Comparison of ENCODE assay signal across 16 cellular contexts in the genomic region with DNA sequence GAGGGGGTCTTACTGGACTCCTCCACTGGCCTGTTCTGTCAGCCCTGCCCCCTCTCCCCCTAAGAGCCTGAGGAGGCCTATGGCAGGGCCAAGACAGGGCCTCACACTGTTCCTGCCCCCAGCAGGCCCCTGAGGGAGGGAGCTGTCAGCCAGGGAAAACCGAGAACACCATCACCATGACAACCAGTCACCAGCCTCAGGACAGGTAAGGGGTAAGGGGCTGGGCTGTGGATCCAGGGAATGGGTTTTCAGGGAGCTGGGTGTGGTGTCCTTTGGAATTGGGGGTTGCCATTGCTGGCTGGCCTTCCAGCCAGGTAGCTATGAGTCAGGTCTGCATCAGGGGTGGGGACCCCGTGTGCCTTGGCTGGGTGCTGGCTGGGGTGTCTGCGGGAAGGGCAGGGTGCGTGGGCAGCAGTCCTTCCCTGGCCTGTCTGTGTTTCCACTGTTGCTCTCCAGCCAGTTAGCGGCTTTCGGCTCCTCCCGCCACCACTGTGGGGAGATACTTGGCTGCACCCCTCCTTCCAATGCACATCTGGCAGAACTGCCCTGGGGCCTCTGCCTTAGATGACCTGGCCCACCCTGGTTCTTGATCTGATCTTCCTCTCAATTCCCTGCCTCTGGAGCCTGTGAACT. TPM values are rescaled to one million over a fixed set of nuclear protein-coding genes. Genes with fewer than 3 reads are reported as not detected.
DNase-seq lines count a peak whose midpoint lies in the region; ATAC-seq and TF ChIP-seq lines count a peak whose summit lies in the region.
"Had no signal": no experiment of that assay in that cellular context is flagged by ENCODE, and none has a peak within 500 bp of the region (broad histone marks: within the 10 kb centered on the region; RNA-seq: fewer than 3 reads in every experiment).

No MANE protein-coding gene starts in this region.

- peak overlapping the region; percentile 30 for H3K27ac Mint-ChIP-seq in activated naive CD8-positive, alpha-beta T cell treated with anti-CD3 and anti-CD28 coated beads, Interleukin-2, amount 10 ng/mL, durations not matched to agents 7 days and 5 days
- H3K27ac Mint-ChIP-seq in activated naive CD8-positive, alpha-beta T cell treated with anti-CD3 and anti-CD28 coated beads for 36 hours: no peak overlapping the region
- H3K27ac Mint-ChIP-seq: activated T-helper 1 cell treated with anti-CD3 and anti-CD28 coated beads, Interleukin-12 subunit alpha, Interleukin-12 subunit beta, Interleukin-2, Interleukin-4 antibody, amounts not matched to agents 30 ng/mL and 10 ng/mL and 1 ng/mL, durations not matched to agents 14 hours and 24 hours and 36 hours; memory B cell had no signal

- H3K4me2 ChIP-seq in neuronal stem cell (ENCODE audit: insufficient read depth, low read length, poor library complexity, severe bottlenecking): peak overlapping the region; percentile 12
- H3K4me2 ChIP-seq: smooth muscle cell had no signal

- DNase-seq in activated naive CD8-positive, alpha-beta T cell treated with anti-CD3 and anti-CD28 coated beads, Interleukin-2, amount 10 ng/mL, durations not matched to agents 7 days and 5 days: no peak
- no peak for DNase-seq in activated naive CD8-positive, alpha-beta T cell treated with anti-CD3 and anti-CD28 coated beads for 36 hours
- DNase-seq in Right ventricle myocardium superior (peak; percentile 54), neuronal stem cell (ENCODE audit: low spot score) (no peak), vagina (ENCODE audit: extremely low spot score in 2 of 2) (no peak), body of pancreas (no peak), RPMI8226 (no peak)
- DNase-seq: ACHN, DMS79, foreskin melanocyte, SHP77 treated with DMSO at 0.1 percent for 48 hours had no signal

- H3K9me3 ChIP-seq in neuronal stem cell (replicated peaks in 1 of 2; ENCODE audit: control insufficient read depth in 2 of 2, insufficient read depth in 1 of 2, low read depth in 1 of 2, low read length in 2 of 2) (no peaks in the 10 kb centered on the region), vagina (no peaks in the 10 kb centered on the region), body of pancreas (no peaks in the 10 kb centered on the region)

- TF ChIP-seq POLR2A in vagina (IDR thresholded peaks at IDR 0.05): no peak
- TF ChIP-seq POLR2A in body of pancreas (IDR thresholded peaks at IDR 0.05): no peak

- H3K4me3 ChIP-seq in neuronal stem cell (ENCODE audit: low read length in 2 of 2) (peak overlapping the region in 1 of 2 donors; percentile 20), vagina (peak overlapping the region in 1 of 2 donors; percentile 32), body of pancreas (no peak overlapping the region)
- H3K4me3 ChIP-seq: smooth muscle cell had no signal

- H3K27ac ChIP-seq in neuronal stem cell (replicated peaks; ENCODE audit: low read length): no peak overlapping the region
- H3K27ac ChIP-seq in vagina: peak overlapping the region; percentile 59
- peak overlapping the region in 1 of 4 donors; percentile 38 for H3K27ac ChIP-seq in body of pancreas
- H3K27ac ChIP-seq: KMS-11 had no signal

- no peak overlapping the region for H4K8ac ChIP-seq in neuronal stem cell (ENCODE audit: low read depth, low read length)

- peaks cover 29% of the 10 kb centered on the region for H3K4me1 Mint-ChIP-seq in activated naive CD8-positive, alpha-beta T cell treated with anti-CD3 and anti-CD28 coated beads, Interleukin-2, amount 10 ng/mL, durations not matched to agents 7 days and 5 days
- H3K4me1 Mint-ChIP-seq in activated naive CD8-positive, alpha-beta T cell treated with anti-CD3 and anti-CD28 coated beads for 36 hours: peaks cover 32% of the 10 kb centered on the region

- H3K4me3 Mint-ChIP-seq in activated naive CD8-positive, alpha-beta T cell treated with anti-CD3 and anti-CD28 coated beads, Interleukin-2, amount 10 ng/mL, durations not matched to agents 7 days and 5 days: no peak overlapping the region
- H3K4me3 Mint-ChIP-seq in activated naive CD8-positive, alpha-beta T cell treated with anti-CD3 and anti-CD28 coated beads for 36 hours: no peak overlapping the region
- H3K4me3 Mint-ChIP-seq: activated T-helper 1 cell treated with anti-CD3 and anti-CD28 coated beads, Interleukin-12 subunit alpha, Interleukin-12 subunit beta, Interleukin-2, Interleukin-4 antibody, amounts not matched to agents 30 ng/mL and 10 ng/mL and 1 ng/mL, durations not matched to agents 14 hours and 24 hours and 36 hours; memory B cell had no signal

- intact Hi-C loops in Right ventricle myocardium superior (cut with DNase I): no loop called here
- intact Hi-C loops in vagina (cut with DNase I): no loop called here
- intact Hi-C loops in body of pancreas (cut with DNase I): no loop called here

- H2AFZ ChIP-seq in neuronal stem cell (ENCODE audit: low read length): no peak overlapping the region

- no peak overlapping the region for H2BK5ac ChIP-seq in neuronal stem cell (ENCODE audit: low read length)

- peak overlapping the region; percentile 85 for H3K18ac ChIP-seq in neuronal stem cell (ENCODE audit: low read length)

- H3K27me3 Mint-ChIP-seq in activated naive CD8-positive, alpha-beta T cell treated with anti-CD3 and anti-CD28 coated beads, Interleukin-2, amount 10 ng/mL, durations not matched to agents 7 days and 5 days: no peaks in the 10 kb centered on the region
- H3K27me3 Mint-ChIP-seq in activated naive CD8-positive, alpha-beta T cell treated with anti-CD3 and anti-CD28 coated beads for 36 hours: peaks cover 7% of the 10 kb centered on the region
- H3K27me3 Mint-ChIP-seq: memory B cell had no signal

- H4K91ac ChIP-seq in neuronal stem cell (ENCODE audit: low read depth, low read length, poor library complexity): no peak overlapping the region

- peak overlapping the region; percentile 25 for H3K23ac ChIP-seq in neuronal stem cell (ENCODE audit: low read depth, low read length, poor library complexity)

- peaks cover 0 to 2% (median 0%) of the 10 kb centered on the region in 3 experiments for H3K27me3 ChIP-seq in neuronal stem cell (ENCODE audit: control insufficient read depth in 3 of 3, insufficient read depth in 3 of 3, low read depth in 1 of 3, low read length in 3 of 3)
- no peaks in the 10 kb centered on the region for H3K27me3 ChIP-seq in vagina
- no peaks in the 10 kb centered on the region for H3K27me3 ChIP-seq in body of pancreas

- peaks cover 8 to 43% of the 10 kb centered on the region in 2 donors for H3K36me3 ChIP-seq in neuronal stem cell (replicated peaks in 1 of 2; ENCODE audit: control insufficient read depth in 2 of 2, insufficient read depth in 2 of 2, low read length in 2 of 2)
- no peaks in the 10 kb centered on the region for H3K36me3 ChIP-seq in vagina
- H3K36me3 ChIP-seq in body of pancreas (replicated peaks in 1 of 2; ENCODE audit: insufficient read depth in 1 of 2, low read depth in 2 of 2): peaks cover 0 to 6% of the 10 kb centered on the region in 2 donors

- no peak overlapping the region for H3K14ac ChIP-seq in neuronal stem cell (ENCODE audit: low read length)

- H3K79me1 ChIP-seq in neuronal stem cell (ENCODE audit: low read depth, low read length): peaks cover 9% of the 10 kb centered on the region

- ATAC-seq in activated naive CD8-positive, alpha-beta T cell treated with anti-CD3 and anti-CD28 coated beads, Interleukin-2, amount 10 ng/mL, durations not matched to agents 7 days and 5 days (ENCODE audit: low read depth): no peak
- ATAC-seq in Right ventricle myocardium superior (ENCODE audit: poor library complexity) (peak; percentile 0), HG03280 (IDR thresholded peaks at IDR 0.05; ENCODE audit: unreplicated experiment) (no peak), body of pancreas (no peak)

- POLR2A ChIA-PET in activated naive CD8-positive, alpha-beta T cell treated with anti-CD3 and anti-CD28 coated beads, Interleukin-2, amount 10 ng/mL, durations not matched to agents 7 days and 5 days (lab: Charles Lee): no interaction called here

- TF ChIP-seq CTCF in vagina (IDR thresholded peaks at IDR 0.05) (no peak), body of pancreas (IDR thresholded peaks at IDR 0.05) (no peak)

- H2BK12ac ChIP-seq in neuronal stem cell (ENCODE audit: low read length): no peak overlapping the region

- peaks cover 5% of the 10 kb centered on the region for H3K36me3 Mint-ChIP-seq in activated naive CD8-positive, alpha-beta T cell treated with anti-CD3 and anti-CD28 coated beads, Interleukin-2, amount 10 ng/mL, durations not matched to agents 7 days and 5 days
- peaks cover 49% of the 10 kb centered on the region for H3K36me3 Mint-ChIP-seq in activated naive CD8-positive, alpha-beta T cell treated with anti-CD3 and anti-CD28 coated beads for 36 hours
- H3K36me3 Mint-ChIP-seq: memory B cell had no signal

- peaks cover 35 to 38% of the 10 kb centered on the region in 2 donors for H3K4me1 ChIP-seq in neuronal stem cell (ENCODE audit: control insufficient read depth in 2 of 2, insufficient read depth in 1 of 2, low read depth in 1 of 2, low read length in 2 of 2)
- H3K4me1 ChIP-seq in vagina: peaks cover 50% of the 10 kb centered on the region
- H3K4me1 ChIP-seq in body of pancreas: peaks cover 69% of the 10 kb centered on the region

- H2AK5ac ChIP-seq in neuronal stem cell (ENCODE audit: low read depth, low read length): peak overlapping the region; percentile 50

- peak overlapping the region; percentile 60 for H3K9ac ChIP-seq in neuronal stem cell (ENCODE audit: low read depth, low read length, poor library complexity)

- no peak overlapping the region for H2BK15ac ChIP-seq in neuronal stem cell (ENCODE audit: low read length)

- H2BK120ac ChIP-seq in neuronal stem cell (ENCODE audit: low read depth, low read length): no peak overlapping the region

- H3K4ac ChIP-seq in neuronal stem cell (ENCODE audit: low read length): no peak overlapping the region

- no CpG with 5 or more reads among the region's 7 CpGs for WGBS in neuronal stem cell (ENCODE audit: extremely low coverage in 2 of 2, insufficient read length in 2 of 2, insufficient replicate concordance in 1 of 2), 2 donors
- 52 to 74% methylated on average over 3 to 7 of the region's 7 CpGs for WGBS in body of pancreas, 2 donors

- no peaks in the 10 kb centered on the region for H3K9me3 Mint-ChIP-seq in activated naive CD8-positive, alpha-beta T cell treated with anti-CD3 and anti-CD28 coated beads, Interleukin-2, amount 10 ng/mL, durations not matched to agents 7 days and 5 days
- H3K9me3 Mint-ChIP-seq in activated naive CD8-positive, alpha-beta T cell treated with anti-CD3 and anti-CD28 coated beads for 36 hours: no peaks in the 10 kb centered on the region
- H3K9me3 Mint-ChIP-seq: activated T-helper 1 cell treated with anti-CD3 and anti-CD28 coated beads, Interleukin-12 subunit alpha, Interleukin-12 subunit beta, Interleukin-2, Interleukin-4 antibody, amounts not matched to agents 30 ng/mL and 10 ng/mL and 1 ng/mL, durations not matched to agents 14 hours and 24 hours and 36 hours; memory B cell had no signal

RNA-seq across cellular contexts. Expression of gene SLC29A1, which starts 3.9 kb away (rescaled TPM):
- total RNA-seq in activated naive CD8-positive, alpha-beta T cell treated with anti-CD3 and anti-CD28 coated beads, Interleukin-2, amount 10 ng/mL, durations not matched to agents 7 days and 5 days: 10 to 100 TPM; 22.5 to 24.0 TPM
- 100 to 1,000 TPM in 1 of 2 experiments, 10 to 100 TPM in 1; 92.5 to 102 TPM for total RNA-seq in activated naive CD8-positive, alpha-beta T cell treated with anti-CD3 and anti-CD28 coated beads for 36 hours
- 181 TPM for total RNA-seq in Right ventricle myocardium superior
- polyA plus RNA-seq in neuronal stem cell (2013, experiment 1 of 2): 101 TPM
- polyA plus RNA-seq in neuronal stem cell (2013, experiment 2 of 2): 102 TPM
- total RNA-seq in vagina: 51.1 TPM
- total RNA-seq in body of pancreas: 10 to 100 TPM; 44.8 to 90.3 TPM

RNA-seq across cellular contexts. Expression of gene MYMX, which starts 10.5 kb away (rescaled TPM):
- total RNA-seq in activated naive CD8-positive, alpha-beta T cell treated with anti-CD3 and anti-CD28 coated beads, Interleukin-2, amount 10 ng/mL, durations not matched to agents 7 days and 5 days: not detected
- total RNA-seq in activated naive CD8-positive, alpha-beta T cell treated with anti-CD3 and anti-CD28 coated beads for 36 hours: not detected
- total RNA-seq in Right ventricle myocardium superior (0.56 TPM), vagina (not detected), body of pancreas (1 to 10 TPM in 1 of 2 donors, not detected in 1; 4.2 TPM)
- polyA plus RNA-seq in neuronal stem cell (2013, experiment 1 of 2): 2.1 TPM
- 2.3 TPM for polyA plus RNA-seq in neuronal stem cell (2013, experiment 2 of 2)
- total RNA-seq: activated T-helper 1 cell treated with anti-CD3 and anti-CD28 coated beads, Interleukin-12 subunit alpha, Interleukin-12 subunit beta, Interleukin-2, Interleukin-4 antibody, amounts not matched to agents 30 ng/mL and 10 ng/mL and 1 ng/mL, durations not matched to agents 14 hours and 24 hours and 36 hours; smooth muscle cell had no signal
- polyA plus RNA-seq: smooth muscle cell had no signal

RNA-seq across cellular contexts. Expression of gene HSP90AB1, which starts 19.6 kb away (rescaled TPM):
- 100 to 1,000 TPM; 453 to 466 TPM for total RNA-seq in activated naive CD8-positive, alpha-beta T cell treated with anti-CD3 and anti-CD28 coated beads, Interleukin-2, amount 10 ng/mL, durations not matched to agents 7 days and 5 days
- total RNA-seq in activated naive CD8-positive, alpha-beta T cell treated with anti-CD3 and anti-CD28 coated beads for 36 hours: 1,000 to 10,000 TPM; 2,498 to 2,524 TPM
- total RNA-seq in Right ventricle myocardium superior (853 TPM), vagina (463 TPM), body of pancreas (100 to 1,000 TPM; 269 to 441 TPM)
- polyA plus RNA-seq in neuronal stem cell (2013, experiment 1 of 2): 1,143 TPM
- polyA plus RNA-seq in neuronal stem cell (2013, experiment 2 of 2): 1,131 TPM

RNA-seq across cellular contexts. Expression of gene SLC35B2, which starts 30.1 kb away (rescaled TPM):
- total RNA-seq in activated naive CD8-positive, alpha-beta T cell treated with anti-CD3 and anti-CD28 coated beads, Interleukin-2, amount 10 ng/mL, durations not matched to agents 7 days and 5 days: 10 to 100 TPM; 28.4 TPM
- 10 to 100 TPM; 22.8 to 24.9 TPM for total RNA-seq in activated naive CD8-positive, alpha-beta T cell treated with anti-CD3 and anti-CD28 coated beads for 36 hours
- 19.4 TPM for total RNA-seq in Right ventricle myocardium superior
- polyA plus RNA-seq in neuronal stem cell (2013, experiment 1 of 2): 42.4 TPM
- 41.6 TPM for polyA plus RNA-seq in neuronal stem cell (2013, experiment 2 of 2)
- 19.6 TPM for total RNA-seq in vagina
- 10 to 100 TPM; 31.1 to 33.9 TPM for total RNA-seq in body of pancreas

RNA-seq across cellular contexts. Expression of gene NFKBIE, which starts 38.1 kb away (rescaled TPM):
- 10 to 100 TPM; 14.0 to 14.3 TPM for total RNA-seq in activated naive CD8-positive, alpha-beta T cell treated with anti-CD3 and anti-CD28 coated beads, Interleukin-2, amount 10 ng/mL, durations not matched to agents 7 days and 5 days
- total RNA-seq in activated naive CD8-positive, alpha-beta T cell treated with anti-CD3 and anti-CD28 coated beads for 36 hours: 10 to 100 TPM; 22.7 to 24.8 TPM
- 3.7 TPM for total RNA-seq in Right ventricle myocardium superior
- 9.5 TPM for polyA plus RNA-seq in neuronal stem cell (2013, experiment 1 of 2)
- polyA plus RNA-seq in neuronal stem cell (2013, experiment 2 of 2): 9.0 TPM
- 17.2 TPM for total RNA-seq in vagina
- total RNA-seq in body of pancreas: 10 to 100 TPM; 18.9 to 68.6 TPM
